In the genomic region with DNA sequence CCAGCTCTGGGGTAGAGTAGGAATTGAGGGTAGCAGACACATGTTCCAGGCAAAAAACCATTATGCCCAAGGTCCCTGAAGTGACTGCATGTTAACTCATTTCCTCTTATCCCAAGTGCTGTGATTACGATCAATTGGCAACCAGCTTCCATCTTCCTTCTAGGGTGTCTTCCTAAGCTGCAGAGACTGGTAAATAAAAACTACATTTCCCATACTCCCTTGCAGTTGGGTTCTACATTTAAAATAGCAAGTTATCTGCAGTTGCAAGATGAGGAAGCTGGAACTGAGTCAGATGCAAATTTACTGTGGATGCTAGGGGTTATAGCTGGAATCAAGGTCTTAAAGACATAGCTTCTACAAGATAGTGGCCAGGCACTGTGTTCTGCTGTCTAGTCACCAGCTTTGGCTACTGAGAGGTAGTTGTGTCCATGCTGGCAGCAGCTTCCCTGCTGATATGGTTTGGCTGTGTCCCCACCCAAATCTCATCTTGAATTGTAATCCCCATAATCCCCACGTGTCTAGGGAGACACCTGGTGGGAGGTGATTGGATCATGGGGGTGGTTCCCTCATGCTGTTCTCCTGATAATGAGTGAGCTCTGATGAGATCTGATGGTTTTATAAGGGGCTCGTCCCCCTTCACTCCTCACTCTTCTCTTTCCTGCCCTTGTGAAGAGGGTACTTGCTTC, we compare ENCODE assay signal across 14 cellular contexts. TPM values are rescaled to one million over a fixed set of nuclear protein-coding genes. Genes with fewer than 3 reads are reported as not detected.
DNase-seq lines count a peak whose midpoint lies in the region; ATAC-seq, FAIRE-seq and TF ChIP-seq lines count a peak whose summit lies in the region.
"Had no signal": no experiment of that assay in that cellular context is flagged by ENCODE, and none has a peak within 500 bp of the region (broad histone marks: within the 10 kb centered on the region; RNA-seq: fewer than 3 reads in every experiment).

No MANE protein-coding gene starts in this region.

- in situ Hi-C loops in GM23248 (cut with MboI) (no loop called here), astrocyte of the spinal cord (cut with HindIII; ENCODE audit: low sequenced_read_pairs) (no loop called here)

- DNase-seq in GM23248 (peak; percentile 63), NCI-H82 (lab: John Stamatoyannopoulos, UW) (peak; percentile 72), astrocyte of the spinal cord (ENCODE audit: low read depth, low spot score) (peak; percentile 45), keratinocyte (ENCODE audit: low read depth, low spot score) (no peak), iPS-NIHi7 (ENCODE audit: extremely low spot score) (no peak), GM10248 (ENCODE audit: extremely low spot score) (no peak)
- DNase-seq: BE2C; left lung; naive thymus-derived CD8-positive, alpha-beta T cell; NCI-H524 treated with DMSO at 0.1 percent for 48 hours; stimulated activated CD4-positive, alpha-beta T cell treated with anti-CD3 and anti-CD28 coated beads, Interleukin-1b, Interleukin-23, amount 100 ng/mL, for 48 hours had no signal

- no peaks in the 10 kb centered on the region for H3K9me1 ChIP-seq in keratinocyte (ENCODE audit: control insufficient read depth, extremely low read depth, insufficient read depth, low read length)

- H3K9me3 ChIP-seq in GM23248 (ENCODE audit: low read depth) (no peaks in the 10 kb centered on the region), keratinocyte (ENCODE audit: control insufficient read depth, low read depth, low read length) (no peaks in the 10 kb centered on the region)
- H3K9me3 ChIP-seq: BE2C, left lung had no signal

- H4K20me1 ChIP-seq in GM23248 (ENCODE audit: insufficient read depth), result no peaks in the 10 kb centered on the region
- H4K20me1 ChIP-seq in keratinocyte (ENCODE audit: control insufficient read depth, extremely low read depth, insufficient read depth, low read length), result no peaks in the 10 kb centered on the region

- peak overlapping the region; percentile 64; the same call in 1 of the 2 replicates for H3K27ac ChIP-seq in GM23248
- no peak overlapping the region for H3K27ac ChIP-seq in keratinocyte (ENCODE audit: control insufficient read depth, insufficient read depth, low read length)
- H3K27ac ChIP-seq: hepatocyte, left lung had no signal

- dilution Hi-C loops in keratinocyte (cut with MboI; ENCODE audit: extremely low pct_ligation_motif_present, low sequenced_read_pairs), result no loop called here

- H3K4me2 ChIP-seq in GM23248 (ENCODE audit: unreplicated experiment), result peak overlapping the region; percentile 7
- no peak overlapping the region for H3K4me2 ChIP-seq in keratinocyte (ENCODE audit: control insufficient read depth, extremely low read depth, insufficient read depth, low read depth, low read length)
- H3K4me2 ChIP-seq: hepatocyte had no signal

- H3F3A ChIP-seq in GM23248 (ENCODE audit: insufficient read depth), result peaks cover 47% of the 10 kb centered on the region

- H3K9me2 ChIP-seq in GM23248 (ENCODE audit: insufficient read depth), result no peaks in the 10 kb centered on the region

- H3K4me3 ChIP-seq in GM23248 (no peak overlapping the region), astrocyte of the spinal cord (ENCODE audit: low read depth, low read length) (no peak overlapping the region), keratinocyte (ENCODE audit: control insufficient read depth in 2 of 3, extremely low read depth in 1 of 3, insufficient read depth in 2 of 3, low read depth in 1 of 3, low read length in 3 of 3) (no peak overlapping the region)
- H3K4me3 ChIP-seq: hepatocyte, left lung had no signal

- CTCF ChIA-PET in GM10248 (lab: Yijun Ruan, JAX), result interaction anchor here (1.4 kb wide), 1 partner anchor 9 kb away, joined by 3 read pairs; no protein-coding TSS in a partner anchor

- ATAC-seq in GM19328 (IDR thresholded peaks at IDR 0.05; ENCODE audit: unreplicated experiment) (no peak), GM19455 (IDR thresholded peaks at IDR 0.05; ENCODE audit: unreplicated experiment) (no peak)
- ATAC-seq: left lung; naive thymus-derived CD8-positive, alpha-beta T cell had no signal

- 57 to 60% methylated on average over 3 of the region's 3 CpGs for WGBS in GM23248 (ENCODE audit: low coverage in 1 of 2, low lambda C conversion rate in 2 of 2, missing lambda C conversion rate in 2 of 2), 2 experiments

- no peak overlapping the region for H3K9ac ChIP-seq in GM23248
- H3K9ac ChIP-seq in keratinocyte (ENCODE audit: control insufficient read depth, extremely low read depth, insufficient read depth, low read length), result no peak overlapping the region

- peaks cover 50% of the 10 kb centered on the region for H3K4me1 ChIP-seq in GM23248 (ENCODE audit: insufficient read depth)
- peaks cover 31% of the 10 kb centered on the region for H3K4me1 ChIP-seq in keratinocyte (ENCODE audit: control insufficient read depth, extremely low read depth, insufficient read depth, low read length)
- H3K4me1 ChIP-seq: left lung had no signal

- H3K36me3 ChIP-seq in GM23248 (ENCODE audit: low read depth) (no peaks in the 10 kb centered on the region), keratinocyte (ENCODE audit: control insufficient read depth in 2 of 2, extremely low read depth in 1 of 2, insufficient read depth in 2 of 2, low read length in 2 of 2) (no peaks in the 10 kb centered on the region)
- H3K36me3 ChIP-seq: BE2C, left lung had no signal

- no peak for TF ChIP-seq CTCF in astrocyte of the spinal cord (IDR thresholded peaks at IDR 0.05; ENCODE audit: low read depth, low read length)
- no peak for TF ChIP-seq CTCF in keratinocyte (optimal IDR thresholded peaks at IDR 0.05 in 1 of 3, IDR thresholded peaks at IDR 0.05 in 1 of 3, conservative IDR thresholded peaks at IDR 0.05 in 1 of 3; ENCODE audit: extremely low read depth in 1 of 3, insufficient read depth in 2 of 3, low read length in 3 of 3)
- TF ChIP-seq CTCF in GM10248 (IDR thresholded peaks at IDR 0.05; ENCODE audit: control extremely low read depth, extremely low read depth, low read depth, missing control alignments), result no peak

- POLR2A ChIA-PET in GM10248 (lab: Yijun Ruan, JAX), result no interaction called here

- H3K27me3 ChIP-seq in GM23248 (replicated peaks; ENCODE audit: insufficient read depth) (no peaks in the 10 kb centered on the region), keratinocyte (ENCODE audit: control insufficient read depth, extremely low read depth, insufficient read depth, low read length) (no peaks in the 10 kb centered on the region)
- H3K27me3 ChIP-seq: BE2C, hepatocyte, left lung had no signal

- H2AFZ ChIP-seq in GM23248, result no peak overlapping the region
- peak overlapping the region; percentile 65 for H2AFZ ChIP-seq in keratinocyte (ENCODE audit: control insufficient read depth, low read length)
- H2AFZ ChIP-seq: hepatocyte had no signal

- H3K79me2 ChIP-seq in GM23248 (ENCODE audit: insufficient read depth) (no peaks in the 10 kb centered on the region), keratinocyte (ENCODE audit: control insufficient read depth, insufficient read depth, low read length) (no peaks in the 10 kb centered on the region)
- H3K79me2 ChIP-seq: hepatocyte had no signal

- no peak for FAIRE-seq in keratinocyte (lab: Jason Lieb, UNC)

RNA-seq across cellular contexts. Expression of a gene that starts 51.3 kb away (rescaled TPM):
- total RNA-seq in GM23248 (2014; rRNA removed; shearing (Covaris generic)), result 1,478 and 1,559 TPM in 2 replicates
- polyA plus RNA-seq in GM23248 (2016; fragmentation: Nextera tagmentation; extraction: Ambion mirVana) (346 and 374 TPM in 2 replicates), keratinocyte (3.1 to 4.8 TPM (median 3.5 TPM) in 3 replicates)
- polyA plus RNA-seq in keratinocyte (2011; ENCODE audit: low read depth), result 0.32 TPM
- polyA plus RNA-seq in keratinocyte (2011; cell fraction: cytosol; rRNA removed), result 0.96 and 1.0 TPM in 2 replicates
- 12.3 and 12.7 TPM in 2 replicates for polyA plus RNA-seq in keratinocyte (2011; cell fraction: nucleus; rRNA removed)
- 0.18 and 2.9 TPM in 2 replicates for polyA plus RNA-seq in keratinocyte (2012; ENCODE audit: low replicate concordance)
- polyA minus RNA-seq in keratinocyte, result 5.1 to 14.5 TPM (median 11.5 TPM) in 3 replicates
- polyA minus RNA-seq in keratinocyte (2011; cell fraction: cytosol; rRNA and poly(A)+ RNA removed), result 2.3 TPM
- 19.3 and 37.8 TPM in 2 replicates for polyA minus RNA-seq in keratinocyte (2011; cell fraction: nucleus; rRNA and poly(A)+ RNA removed)

Comparison
In these comparisons a context has a peak if more than half of its experiments do, and no peak if none do; other contexts are left out.
1. DNase-seq: peak in GM23248 (single experiment), NCI-H82 (single experiment) and astrocyte of the spinal cord (single experiment); none in keratinocyte (single experiment), iPS-NIHi7 (single experiment) and GM10248 (single experiment).
2. RNA of a gene that starts 51.3 kb away (polyA plus RNA-seq): 346 to 374 TPM in GM23248; 0.18 to 12.7 TPM in keratinocyte; every median in the first group is over 10 times any median in the second.